In genomic region chr2:108082978-108083377, GRCh38 we compare ENCODE assay signal across 24 cellular contexts.
"Had no signal": no experiment of that assay in that cellular context is flagged by ENCODE, and none has a peak within 500 bp of the region (broad histone marks: within the 10 kb centered on the region; RNA-seq: fewer than 3 reads in every experiment).

No MANE protein-coding gene starts in this region.

- H3K4me1 Mint-ChIP-seq: memory B cell; naive thymus-derived CD4-positive, alpha-beta T cell; stimulated activated effector memory CD8-positive, alpha-beta T cell treated with anti-CD3 and anti-CD28 coated beads, Interleukin-12 subunit alpha, Interleukin-12 subunit beta, amount 100 ng/mL, for 72 hours had no signal

- H3K36me3 Mint-ChIP-seq: memory B cell; natural killer cell treated with Interleukin-12 subunit alpha and Interleukin-12 subunit beta and Interleukin-15 and Interleukin-18, amount 100 ng/mL, for 72 hours; stimulated activated effector memory CD8-positive, alpha-beta T cell treated with anti-CD3 and anti-CD28 coated beads, Interleukin-12 subunit alpha, Interleukin-12 subunit beta, amount 100 ng/mL, for 72 hours had no signal

- H3K4me3 Mint-ChIP-seq: memory B cell; naive thymus-derived CD4-positive, alpha-beta T cell; natural killer cell treated with Interleukin-12 subunit alpha and Interleukin-12 subunit beta and Interleukin-15 and Interleukin-18, amount 100 ng/mL, for 72 hours; stimulated activated effector memory CD8-positive, alpha-beta T cell treated with anti-CD3 and anti-CD28 coated beads, Interleukin-12 subunit alpha, Interleukin-12 subunit beta, amount 100 ng/mL, for 72 hours; stimulated activated naive CD8-positive, alpha-beta T cell treated with anti-CD3 and anti-CD28 coated beads, Interleukin-15, Interleukin-2, amounts not matched to agents 100 ng/mL and 50 ng/mL, for 24 hours had no signal

- H3K27me3 Mint-ChIP-seq: memory B cell; natural killer cell treated with Interleukin-12 subunit alpha and Interleukin-12 subunit beta and Interleukin-15 and Interleukin-18, amount 100 ng/mL, for 72 hours; stimulated activated naive CD8-positive, alpha-beta T cell treated with anti-CD3 and anti-CD28 coated beads, Interleukin-15, Interleukin-2, amounts not matched to agents 100 ng/mL and 50 ng/mL, for 24 hours had no signal

- H3K4me3 ChIP-seq: heart right ventricle, hepatocyte, mucosa of descending colon, pancreas, prostate gland, skin epidermis, suprapubic skin, thoracic aorta, tibial artery, uterus had no signal

- H3K9me3 Mint-ChIP-seq: memory B cell; natural killer cell treated with Interleukin-12 subunit alpha and Interleukin-12 subunit beta and Interleukin-15 and Interleukin-18, amount 100 ng/mL, for 72 hours; stimulated activated naive CD8-positive, alpha-beta T cell treated with anti-CD3 and anti-CD28 coated beads, Interleukin-15, Interleukin-2, amounts not matched to agents 100 ng/mL and 50 ng/mL, for 24 hours had no signal

- DNase-seq: heart right ventricle; islet precursor cell; left ventricle myocardium superior; midbrain; mucosa of descending colon; naive thymus-derived CD4-positive, alpha-beta T cell; pancreas; posterior cingulate gyrus; retina; right cardiac atrium; stimulated activated CD4-positive, alpha-beta T cell treated with anti-CD3 and anti-CD28 coated beads, Interleukin-4, amount 100 ng/mL, for 24 hours; stimulated activated naive CD4-positive, alpha-beta T cell; tibial artery; uterus had no signal

- ATAC-seq: heart right ventricle; left ventricle myocardium superior; mucosa of descending colon; naive thymus-derived CD4-positive, alpha-beta T cell; natural killer cell treated with Interleukin-12 subunit alpha and Interleukin-12 subunit beta and Interleukin-15 and Interleukin-18, amount 100 ng/mL, for 72 hours; pancreas; right cardiac atrium; sciatic nerve; stimulated activated effector memory CD8-positive, alpha-beta T cell treated with anti-CD3 and anti-CD28 coated beads, Interleukin-12 subunit alpha, Interleukin-12 subunit beta, amount 100 ng/mL, for 72 hours had no signal

- H3K9me3 ChIP-seq: mucosa of descending colon, pancreas, prostate gland, suprapubic skin, thoracic aorta, tibial artery, uterus had no signal

- H3K27me3 ChIP-seq: hepatocyte, pancreas, suprapubic skin, tibial artery, uterus had no signal

- H3K36me3 ChIP-seq: heart right ventricle, pancreas, prostate gland, suprapubic skin, thoracic aorta, tibial artery, uterus had no signal

- H3K27ac ChIP-seq: heart right ventricle, hepatocyte, pancreas, prostate gland, skin epidermis, suprapubic skin, thoracic aorta, tibial artery, uterus had no signal

- H3K4me1 ChIP-seq: heart right ventricle, pancreas, prostate gland, suprapubic skin, tibial artery, uterus had no signal

- H3K27ac Mint-ChIP-seq: memory B cell; naive thymus-derived CD4-positive, alpha-beta T cell; natural killer cell treated with Interleukin-12 subunit alpha and Interleukin-12 subunit beta and Interleukin-15 and Interleukin-18, amount 100 ng/mL, for 72 hours; stimulated activated effector memory CD8-positive, alpha-beta T cell treated with anti-CD3 and anti-CD28 coated beads, Interleukin-12 subunit alpha, Interleukin-12 subunit beta, amount 100 ng/mL, for 72 hours; stimulated activated naive CD8-positive, alpha-beta T cell treated with anti-CD3 and anti-CD28 coated beads, Interleukin-15, Interleukin-2, amounts not matched to agents 100 ng/mL and 50 ng/mL, for 24 hours had no signal
